1 cellular context compared by ENCODE assay signal in genomic region chr18:50686409-50686808, GRCh38.
TF ChIP-seq lines count a peak whose summit lies in the region.

No MANE protein-coding gene starts in this region.

TF ChIP-seq in GM23338, 12 proteins besides CTCF, POLR2A, EP300 and RAD21 (continued from another document):
- no peak for TF ChIP-seq REST (IDR thresholded peaks at IDR 0.05; ENCODE audit: unreplicated experiment)
- no peak for TF ChIP-seq EZH2 (IDR thresholded peaks at IDR 0.05; ENCODE audit: low read depth, unreplicated experiment)
- no peak for TF ChIP-seq STAT1 (IDR thresholded peaks at IDR 0.05; ENCODE audit: unreplicated experiment)
